22 cellular contexts compared by ENCODE assay signal in genomic region chr20:39670987-39671386, GRCh38.
DNase-seq lines count a peak whose midpoint lies in the region; ATAC-seq and TF ChIP-seq lines count a peak whose summit lies in the region.
"Had no signal": no experiment of that assay in that cellular context is flagged by ENCODE, and none has a peak within 500 bp of the region (broad histone marks: within the 10 kb centered on the region; RNA-seq: fewer than 3 reads in every experiment).

No MANE protein-coding gene starts in this region.

- no peak overlapping the region for H3K27ac Mint-ChIP-seq in activated B cell treated with CpG ODN at 0.5 μM for 24 hours
- no peak overlapping the region for H3K27ac Mint-ChIP-seq in stimulated activated naive B cell treated with anti-CD40 and anti-IgM and Interleukin-4, amounts not matched to agents 10 μg/mL and 1 μg/mL and 100 μg/mL, for 72 hours
- H3K27ac Mint-ChIP-seq in Caco-2 (ENCODE audit: unreplicated experiment) = no peak overlapping the region
- H3K27ac Mint-ChIP-seq: IgD-negative memory B cell; T-helper 1 cell treated with Interleukin-12 subunit alpha and Interleukin-12 subunit beta and Interleukin-4 antibody, amounts not matched to agents 30 μg/mL and 1 μg/mL, for 36 hours had no signal

- intact Hi-C loops in activated B cell treated with CpG ODN at 0.5 μM for 24 hours (cut with micrococcal nuclease) = no loop called here
- intact Hi-C loops in Right ventricle myocardium inferior (cut with DNase I) = no loop called here
- intact Hi-C loops in Caco-2 (cut with micrococcal nuclease; ENCODE audit: unreplicated experiment) = no loop called here
- intact Hi-C loops in transverse colon (cut with DNase I; ENCODE audit: low total_unique reads) = no loop called here

- DNase-seq in HT1080 (ENCODE audit: low read depth) = peak; percentile 1
- no peak for DNase-seq in activated B cell treated with CpG ODN at 0.5 μM for 24 hours
- DNase-seq in stimulated activated naive B cell treated with anti-CD40 and anti-IgM and Interleukin-4, amounts not matched to agents 10 μg/mL and 1 μg/mL and 100 μg/mL, for 72 hours = no peak
- no peak for DNase-seq in Right ventricle myocardium inferior (ENCODE audit: missing footprints)
- no peak for DNase-seq in Caco-2
- DNase-seq in transverse colon = no peak
- DNase-seq: BE2C; DMS79; Karpas-422; NCI-H1417 treated with DMSO at 0.1 percent for 48 hours; NCI-H187; NCI-H2107; NCI-H226; NCI-H510A treated with DMSO at 0.1 percent for 48 hours; NCI-H748 treated with DMSO at 0.1 percent for 48 hours; NK-92 treated with Interleukin-12 subunit alpha and Interleukin-12 subunit beta, amount 100 ng/mL, for 24 hours; SHP77; T1000 had no signal

- 20 to 35% methylated on average over 2 of the region's 2 CpGs for WGBS in transverse colon (ENCODE audit: low coverage in 1 of 2), 2 donors

- H3K4me3 ChIP-seq in Caco-2 (ENCODE audit: low read depth, low read length) (no peak overlapping the region), transverse colon (no peak overlapping the region)
- H3K4me3 ChIP-seq: A549 had no signal

- H3K27ac ChIP-seq in transverse colon = no peak overlapping the region
- H3K27ac ChIP-seq: A549 had no signal

- no peak for TF ChIP-seq POLR2A in transverse colon (IDR thresholded peaks at IDR 0.05)

- no TSS peak for BruUV-seq in Caco-2 (replicated peaks; lab: Mats Ljungman, UMichigan)

- H3K27me3 ChIP-seq in Caco-2 (replicated peaks; ENCODE audit: control insufficient read depth, insufficient read depth, low read length) (no peaks in the 10 kb centered on the region), transverse colon (no peaks in the 10 kb centered on the region)
- H3K27me3 ChIP-seq: BE2C had no signal

- H3K36me3 Mint-ChIP-seq in activated B cell treated with CpG ODN at 0.5 μM for 24 hours (ENCODE audit: low read depth) (no peaks in the 10 kb centered on the region), Caco-2 (ENCODE audit: insufficient read depth, unreplicated experiment) (no peaks in the 10 kb centered on the region)
- no peaks in the 10 kb centered on the region for H3K36me3 Mint-ChIP-seq in stimulated activated naive B cell treated with anti-CD40 and anti-IgM and Interleukin-4, amounts not matched to agents 10 μg/mL and 1 μg/mL and 100 μg/mL, for 72 hours
- H3K36me3 Mint-ChIP-seq: IgD-negative memory B cell had no signal

- H3K4me3 Mint-ChIP-seq in activated B cell treated with CpG ODN at 0.5 μM for 24 hours (no peak overlapping the region), Caco-2 (ENCODE audit: unreplicated experiment) (no peak overlapping the region)
- no peak overlapping the region for H3K4me3 Mint-ChIP-seq in stimulated activated naive B cell treated with anti-CD40 and anti-IgM and Interleukin-4, amounts not matched to agents 10 μg/mL and 1 μg/mL and 100 μg/mL, for 72 hours
- H3K4me3 Mint-ChIP-seq: IgD-negative memory B cell; T-helper 1 cell treated with Interleukin-12 subunit alpha and Interleukin-12 subunit beta and Interleukin-4 antibody, amounts not matched to agents 30 μg/mL and 1 μg/mL, for 36 hours had no signal

- TF ChIP-seq EP300 in transverse colon (IDR thresholded peaks at IDR 0.05; ENCODE audit: low read depth) = no peak

- no peaks in the 10 kb centered on the region for H3K9me3 ChIP-seq in Caco-2
- no peaks in the 10 kb centered on the region for H3K9me3 ChIP-seq in transverse colon
- H3K9me3 ChIP-seq: A549, BE2C had no signal

- H3K36me3 ChIP-seq in Caco-2 (ENCODE audit: control insufficient read depth, insufficient read depth, low read length) = no peaks in the 10 kb centered on the region
- H3K36me3 ChIP-seq in transverse colon = no peaks in the 10 kb centered on the region
- H3K36me3 ChIP-seq: BE2C had no signal

- H3K4me1 ChIP-seq in Caco-2 (no peaks in the 10 kb centered on the region), transverse colon (peaks cover 0 to 28% (median 14%) of the 10 kb centered on the region in 4 donors)
- H3K4me1 ChIP-seq: A549, BE2C had no signal

- TF ChIP-seq CTCF in activated B cell treated with CpG ODN at 0.5 μM for 24 hours (IDR thresholded peaks at IDR 0.05) = no peak
- no peak for TF ChIP-seq CTCF in Caco-2 (IDR thresholded peaks at IDR 0.05; ENCODE audit: insufficient read depth in 1 of 2, low read depth in 1 of 2, low read length in 1 of 2, severe bottlenecking in 1 of 2, unreplicated experiment in 1 of 2)
- no peak for TF ChIP-seq CTCF in transverse colon (IDR thresholded peaks at IDR 0.05)

- no peaks in the 10 kb centered on the region for H3K27me3 Mint-ChIP-seq in activated B cell treated with CpG ODN at 0.5 μM for 24 hours
- no peaks in the 10 kb centered on the region for H3K27me3 Mint-ChIP-seq in stimulated activated naive B cell treated with anti-CD40 and anti-IgM and Interleukin-4, amounts not matched to agents 10 μg/mL and 1 μg/mL and 100 μg/mL, for 72 hours
- peaks cover 15% of the 10 kb centered on the region for H3K27me3 Mint-ChIP-seq in Caco-2 (ENCODE audit: insufficient read depth, unreplicated experiment)

- peak; percentile 52 for ATAC-seq in GM18520 (IDR thresholded peaks at IDR 0.05; ENCODE audit: unreplicated experiment)
- peak; percentile 34 for ATAC-seq in activated B cell treated with CpG ODN at 0.5 μM for 24 hours (ENCODE audit: low read depth)
- peak; percentile 46 to 76 for ATAC-seq in stimulated activated naive B cell treated with anti-CD40 and anti-IgM and Interleukin-4, amounts not matched to agents 10 μg/mL and 1 μg/mL and 100 μg/mL, for 72 hours (replicated peaks)
- ATAC-seq in Right ventricle myocardium inferior = no peak
- ATAC-seq: A549 had no signal

- no peaks in the 10 kb centered on the region for H3K9me3 Mint-ChIP-seq in activated B cell treated with CpG ODN at 0.5 μM for 24 hours
- H3K9me3 Mint-ChIP-seq in stimulated activated naive B cell treated with anti-CD40 and anti-IgM and Interleukin-4, amounts not matched to agents 10 μg/mL and 1 μg/mL and 100 μg/mL, for 72 hours = no peaks in the 10 kb centered on the region
- H3K9me3 Mint-ChIP-seq in Caco-2 (ENCODE audit: unreplicated experiment) = no peaks in the 10 kb centered on the region
- H3K9me3 Mint-ChIP-seq: IgD-negative memory B cell had no signal

- CTCF ChIA-PET in activated B cell treated with CpG ODN at 0.5 μM for 24 hours (lab: Charles Lee) = interaction anchor here (1.1 to 1.2 kb wide), 2 partner anchors 12 to 203 kb away, joined by 4 read pairs; no protein-coding TSS in a partner anchor
- CTCF ChIA-PET in Caco-2 (lab: Charles Lee) = interaction anchor here (0.6 kb wide), 1 partner anchor 203 kb away, joined by 4 read pairs; no protein-coding TSS in a partner anchor

- H3K4me1 Mint-ChIP-seq in activated B cell treated with CpG ODN at 0.5 μM for 24 hours (peaks cover 2% of the 10 kb centered on the region), Caco-2 (ENCODE audit: low read depth, unreplicated experiment) (no peaks in the 10 kb centered on the region)
- no peaks in the 10 kb centered on the region for H3K4me1 Mint-ChIP-seq in stimulated activated naive B cell treated with anti-CD40 and anti-IgM and Interleukin-4, amounts not matched to agents 10 μg/mL and 1 μg/mL and 100 μg/mL, for 72 hours

- in situ Hi-C loops in transverse colon (cut with MboI; ENCODE audit: low pct_ligation_motif_present in 1 of 4, low pct_unique_long_range_greater_than_20kb in 1 of 4, low sequenced_read_pairs in 3 of 4) = no loop called here

- POLR2A ChIA-PET in activated B cell treated with CpG ODN at 0.5 μM for 24 hours (lab: Charles Lee) = no interaction called here
- POLR2A ChIA-PET in Caco-2 (lab: Charles Lee) = no interaction called here
